Comparison of ENCODE assay signal across 7 cellular contexts in the genomic region with DNA sequence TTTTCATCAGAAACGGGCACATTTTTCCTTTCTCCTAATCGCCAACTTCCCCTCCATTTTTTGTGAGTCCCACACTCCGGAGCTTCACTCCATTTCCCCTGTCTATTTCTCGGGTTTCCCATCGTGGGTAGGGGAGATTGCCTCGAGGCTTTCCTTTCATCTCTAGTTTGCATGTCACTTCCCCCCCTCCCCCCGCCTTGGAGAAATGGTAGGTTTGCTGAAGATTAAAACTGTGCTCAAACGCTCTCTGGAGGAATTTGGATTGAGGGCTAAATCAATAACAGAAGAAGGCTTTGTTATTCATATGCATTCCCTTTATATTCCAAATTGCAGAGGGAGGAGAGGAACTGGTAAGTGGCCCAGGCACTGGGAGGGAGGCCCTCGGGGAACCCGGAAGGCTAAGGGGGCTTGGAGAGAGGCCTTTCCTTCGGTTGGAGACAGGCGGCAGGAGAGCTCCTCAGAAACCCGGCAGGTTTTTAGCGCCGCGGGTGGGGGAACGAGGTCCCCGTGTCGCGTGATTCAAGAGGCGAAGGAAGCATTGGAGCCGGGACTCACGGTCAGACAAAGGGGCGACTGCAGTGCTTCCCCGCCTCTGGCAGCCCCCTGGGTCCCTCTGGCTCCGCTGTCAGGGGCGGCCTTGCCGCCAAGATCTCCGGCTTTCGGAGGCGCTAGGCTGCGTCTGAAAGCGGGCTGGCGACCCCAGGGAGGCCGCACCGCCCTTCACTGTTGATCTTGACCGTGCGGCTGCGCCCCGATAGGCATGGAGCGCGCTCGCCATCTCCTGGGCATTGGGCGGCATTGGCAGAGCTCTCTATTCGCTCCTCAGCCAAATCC. TPM values are rescaled to one million over a fixed set of nuclear protein-coding genes. Genes with fewer than 3 reads are reported as not detected.
DNase-seq lines count a peak whose midpoint lies in the region; ATAC-seq, FAIRE-seq and TF ChIP-seq lines count a peak whose summit lies in the region.

No MANE protein-coding gene starts in this region.

- RAD21 ChIA-PET in GM12878 (lab: Charles Lee; ENCODE audit: unreplicated experiment), result interaction anchor here (0.6 to 3.0 kb wide), 7 partner anchors 408 to 893 kb away, joined by 3 to 50 read pairs (median 4); no protein-coding TSS in a partner anchor

- H3K9me3 ChIP-seq in GM12878 (replicated peaks; ENCODE audit: control insufficient read depth, insufficient read depth, low read length) (no peaks in the 10 kb centered on the region; the same call in 2 of the 3 replicates), iPS-18c (ENCODE audit: control insufficient read depth, insufficient read depth, low read length) (peaks cover 7% of the 10 kb centered on the region), skeletal muscle satellite cell (replicated peaks; ENCODE audit: low read length) (no peaks in the 10 kb centered on the region)

- no peak for TF ChIP-seq EP300 in GM12878 (IDR thresholded peaks at IDR 0.05; ENCODE audit: borderline replicate concordance in 1 of 2, control insufficient read depth in 1 of 2, low read depth in 2 of 2, low read length in 2 of 2)

- H3K4me3 ChIP-seq in GM12878 (peak overlapping the region; percentile 44), iPS-18c (ENCODE audit: insufficient read depth, low read depth, low read length) (peak overlapping the region; percentile 22), skeletal muscle satellite cell (ENCODE audit: low read length) (peak overlapping the region; percentile 70)

- no peaks in the 10 kb centered on the region for H3K36me3 ChIP-seq in GM12878 (ENCODE audit: control insufficient read depth in 2 of 2, insufficient read depth in 2 of 2, low read length in 1 of 2)
- H3K36me3 ChIP-seq in skeletal muscle satellite cell (ENCODE audit: insufficient read depth, low read length), result no peaks in the 10 kb centered on the region

- H3K27me3 ChIP-seq in GM12878 (replicated peaks in 1 of 2; ENCODE audit: control insufficient read depth in 2 of 2, insufficient read depth in 2 of 2, low read length in 1 of 2) (peaks cover 14 to 34% of the 10 kb centered on the region in 2 experiments), skeletal muscle satellite cell (ENCODE audit: control insufficient read depth, insufficient read depth, low read length) (peaks cover 92% of the 10 kb centered on the region)

- no peak overlapping the region for H3K27ac ChIP-seq in GM12878 (ENCODE audit: control insufficient read depth, insufficient read depth)

- BruUV-seq in GM12878 (replicated peaks; lab: Mats Ljungman, UMichigan), result no TSS peak

- peak; percentile 81 for FAIRE-seq in GM12878 (lab: Jason Lieb, UNC)

- SMC1A ChIA-PET in GM12878 (lab: Charles Lee; ENCODE audit: uncharacterized antibody, unreplicated experiment), result interaction anchor here (0.8 to 4.7 kb wide), 7 partner anchors 9 to 1348 kb away, joined by 3 to 56 read pairs (median 3); no protein-coding TSS in a partner anchor

- 16% methylated on average over 37 of the region's 45 CpGs for WGBS in GM12878 (ENCODE audit: insufficient coverage, insufficient replicate concordance, low lambda C conversion rate, missing lambda C conversion rate)

- in situ Hi-C loops in GM12878 (cut with MboI), result loop anchor here (5.0 kb wide), 2 partner anchors 410 to 730 kb away; no protein-coding TSS in a partner anchor

- TF ChIP-seq CTCF in GM12873 (IDR thresholded peaks at IDR 0.05; ENCODE audit: insufficient read depth, low read depth, low read length, missing control alignments), result peak; percentile 93
- TF ChIP-seq CTCF in GM12878 (IDR thresholded peaks at IDR 0.05 in 2 of 3, conservative IDR thresholded peaks at IDR 0.05 in 1 of 3; ENCODE audit: control insufficient read depth in 2 of 3, extremely low read depth in 1 of 3, insufficient read depth in 1 of 3, low read depth in 3 of 3, low read length in 3 of 3), result peak; percentile 79 to 92 (median 86)

- CTCF ChIA-PET in HEK293T (lab: Yijun Ruan, JAX), result interaction anchor here (0.7 to 1.6 kb wide), 16 partner anchors 9 to 846 kb away, joined by 3 to 9 read pairs (median 3); no protein-coding TSS in a partner anchor
- CTCF ChIA-PET in GM12878 (lab: Yijun Ruan, JAX), result interaction anchor here (0.6 to 3.7 kb wide), 25 partner anchors 8 to 1400 kb away, joined by 3 to 83 read pairs (median 4); partner anchors contain the start of gene EVX2

- H4K20me1 ChIP-seq in GM12878 (ENCODE audit: control insufficient read depth, insufficient read depth), result no peaks in the 10 kb centered on the region

- peak; percentile 82 for TF ChIP-seq RAD21 in GM12878 (IDR thresholded peaks at IDR 0.05; ENCODE audit: insufficient read depth, low read depth, low read length)

- H3K4me2 ChIP-seq in GM12878 (ENCODE audit: control insufficient read depth, insufficient read depth), result peak overlapping the region; percentile 87
- H3K4me2 ChIP-seq in skeletal muscle satellite cell (ENCODE audit: low read length), result peak overlapping the region; percentile 87

- H2AFZ ChIP-seq in GM12878 (ENCODE audit: control insufficient read depth, low read depth, low read length), result peak overlapping the region; percentile 69

- intact Hi-C loops in GM12878 (cut with micrococcal nuclease; ENCODE audit: unreplicated experiment), result loop anchor here (1.0 to 2.0 kb wide), 5 partner anchors 407 to 846 kb away; no protein-coding TSS in a partner anchor

- H3K9ac ChIP-seq in GM12878 (ENCODE audit: control insufficient read depth, insufficient read depth, low read length), result no peak overlapping the region; the same call in 1 of the 2 replicates
- no peak overlapping the region for H3K9ac ChIP-seq in skeletal muscle satellite cell (ENCODE audit: low read depth, low read length)

- POLR2A ChIA-PET in HEK293T (lab: Yijun Ruan, JAX) (interaction anchor here (0.7 to 6.5 kb wide), 9 partner anchors 7 to 846 kb away, joined by 3 to 117 read pairs (median 4); partner anchors contain the start of genes HOXD11 and LNPK), GM12878 (lab: Charles Lee) (no interaction called here)

- TF ChIP-seq POLR2A in GM12878 (IDR thresholded peaks at IDR 0.05; ENCODE audit: low read depth, low read length), result no peak

- DNase-seq in HEK293T (ENCODE audit: extremely low spot score), result peak; percentile 76
- DNase-seq in MV-4-11 (lab: John Stamatoyannopoulos, UW), result peak; percentile 35
- peak; percentile 29 to 52 (median 41) for DNase-seq in T-helper 1 cell
- DNase-seq in GM12878 (ENCODE audit: low read depth, low spot score), result no peak

- peak; percentile 98 for ATAC-seq in GM12878

- H3K79me2 ChIP-seq in GM12878 (ENCODE audit: control insufficient read depth, insufficient read depth, low read length), result no peaks in the 10 kb centered on the region

- peaks cover 3% of the 10 kb centered on the region; the same call in 1 of the 2 replicates for H3K4me1 ChIP-seq in GM12878 (ENCODE audit: control insufficient read depth, insufficient read depth, low read length)
- peaks cover 10% of the 10 kb centered on the region for H3K4me1 ChIP-seq in skeletal muscle satellite cell (ENCODE audit: control insufficient read depth, insufficient read depth, low read length)

RNA-seq across cellular contexts. Expression of gene HOXD12, which starts 2.4 kb away (rescaled TPM):
- not detected in 2 replicates for total RNA-seq in GM12878 (2013; cell fraction: nucleolus; rRNA removed)
- total RNA-seq in GM12878 (2014; rRNA removed) (not detected in 2 replicates), GM12878 (2014; rRNA removed; fragmentation: Illumina TruSeq; extraction: Trizol) (not detected in 2 replicates), GM12878 (2021) (not detected in 2 replicates)
- not detected for polyA plus RNA-seq in GM12878 (2011; ENCODE audit: low read depth)
- polyA plus RNA-seq in GM12878 (2011; rRNA removed) (not detected in 2 replicates), GM12878 (2014; fragmentation: Illumina TruSeq; extraction: Trizol) (not detected in 2 replicates), GM12878 (2014; fragmentation: Nextera tagmentation; extraction: Ambion mirVana) (not detected), GM12878 (2014; rRNA removed) (not detected in 2 replicates), GM12878 (2016; fragmentation: Nextera tagmentation; extraction: Ambion mirVana) (not detected)
- not detected in 2 replicates for polyA plus RNA-seq in GM12878 (2011; cell fraction: cytosol; rRNA removed)
- polyA plus RNA-seq in GM12878 (2011; cell fraction: nucleus; rRNA removed), result not detected in 2 replicates
- polyA plus RNA-seq in GM12878 (2012), result not detected in 2 replicates
- not detected in 2 replicates for polyA minus RNA-seq in GM12878 (2011; rRNA and poly(A)+ RNA removed)
- not detected in 2 replicates for polyA minus RNA-seq in GM12878 (2011; cell fraction: cytosol; rRNA and poly(A)+ RNA removed)
- polyA minus RNA-seq in GM12878 (2011; cell fraction: nucleus; rRNA and poly(A)+ RNA removed), result not detected in 2 replicates
- total RNA-seq in skeletal muscle satellite cell (2012; rRNA removed), result not detected in 2 replicates

RNA-seq across cellular contexts. Expression of gene HOXD13, which starts 4.7 kb away (rescaled TPM):
- not detected in 2 replicates for total RNA-seq in GM12878 (2013; cell fraction: nucleolus; rRNA removed)
- total RNA-seq in GM12878 (2014; rRNA removed) (not detected in 2 replicates), GM12878 (2014; rRNA removed; fragmentation: Illumina TruSeq; extraction: Trizol) (not detected in 2 replicates), GM12878 (2021) (not detected in 2 replicates)
- polyA plus RNA-seq in GM12878 (2011; ENCODE audit: low read depth), result not detected
- polyA plus RNA-seq in GM12878 (2011; rRNA removed) (not detected in 2 replicates), GM12878 (2014; fragmentation: Illumina TruSeq; extraction: Trizol) (not detected in 2 replicates), GM12878 (2014; fragmentation: Nextera tagmentation; extraction: Ambion mirVana) (not detected), GM12878 (2014; rRNA removed) (not detected in 2 replicates), GM12878 (2016; fragmentation: Nextera tagmentation; extraction: Ambion mirVana) (not detected)
- polyA plus RNA-seq in GM12878 (2011; cell fraction: cytosol; rRNA removed), result not detected in 2 replicates
- polyA plus RNA-seq in GM12878 (2011; cell fraction: nucleus; rRNA removed), result not detected in 2 replicates
- not detected in 2 replicates for polyA plus RNA-seq in GM12878 (2012)
- not detected in 2 replicates for polyA minus RNA-seq in GM12878 (2011; rRNA and poly(A)+ RNA removed)
- polyA minus RNA-seq in GM12878 (2011; cell fraction: cytosol; rRNA and poly(A)+ RNA removed), result not detected in 2 replicates
- polyA minus RNA-seq in GM12878 (2011; cell fraction: nucleus; rRNA and poly(A)+ RNA removed), result not detected in 2 replicates
- not detected in 2 replicates for total RNA-seq in skeletal muscle satellite cell (2012; rRNA removed)

RNA-seq across cellular contexts. Expression of gene HOXD11, which starts 9.9 kb away (rescaled TPM):
- not detected in 2 replicates for total RNA-seq in GM12878 (2013; cell fraction: nucleolus; rRNA removed)
- total RNA-seq in GM12878 (2014; rRNA removed), result not detected in 2 replicates
- total RNA-seq in GM12878 (2014; rRNA removed; fragmentation: Illumina TruSeq; extraction: Trizol), result not detected in 2 replicates
- total RNA-seq in GM12878 (2021), result not detected in 2 replicates
- polyA plus RNA-seq in GM12878 (2011; ENCODE audit: low read depth), result not detected
- polyA plus RNA-seq in GM12878 (2011; rRNA removed), result not detected in 2 replicates
- polyA plus RNA-seq in GM12878 (2011; cell fraction: cytosol; rRNA removed), result not detected in 2 replicates
- not detected in 2 replicates for polyA plus RNA-seq in GM12878 (2011; cell fraction: nucleus; rRNA removed)
- not detected in 2 replicates for polyA plus RNA-seq in GM12878 (2012)
- polyA plus RNA-seq in GM12878 (2014; fragmentation: Illumina TruSeq; extraction: Trizol), result not detected in 2 replicates
- not detected for polyA plus RNA-seq in GM12878 (2014; fragmentation: Nextera tagmentation; extraction: Ambion mirVana)
- polyA plus RNA-seq in GM12878 (2014; rRNA removed), result not detected in 2 replicates
- not detected for polyA plus RNA-seq in GM12878 (2016; fragmentation: Nextera tagmentation; extraction: Ambion mirVana)
- not detected in 2 replicates for polyA minus RNA-seq in GM12878 (2011; rRNA and poly(A)+ RNA removed)
- 0.94 TPM in 1 of 2 replicates, not detected in the other for polyA minus RNA-seq in GM12878 (2011; cell fraction: cytosol; rRNA and poly(A)+ RNA removed)
- polyA minus RNA-seq in GM12878 (2011; cell fraction: nucleus; rRNA and poly(A)+ RNA removed), result not detected in 2 replicates
- total RNA-seq in skeletal muscle satellite cell (2012; rRNA removed), result not detected in 2 replicates

RNA-seq across cellular contexts. Expression of gene EVX2, which starts 13.4 kb away (rescaled TPM):
- total RNA-seq in GM12878 (2013; cell fraction: nucleolus; rRNA removed), result not detected in 2 replicates
- not detected in 2 replicates for total RNA-seq in GM12878 (2014; rRNA removed)
- not detected in 2 replicates for total RNA-seq in GM12878 (2014; rRNA removed; fragmentation: Illumina TruSeq; extraction: Trizol)
- total RNA-seq in GM12878 (2021), result not detected in 2 replicates
- polyA plus RNA-seq in GM12878 (2011; ENCODE audit: low read depth), result not detected
- polyA plus RNA-seq in GM12878 (2011; rRNA removed), result not detected in 2 replicates
- polyA plus RNA-seq in GM12878 (2011; cell fraction: cytosol; rRNA removed), result not detected in 2 replicates
- not detected in 2 replicates for polyA plus RNA-seq in GM12878 (2011; cell fraction: nucleus; rRNA removed)
- not detected in 2 replicates for polyA plus RNA-seq in GM12878 (2012)
- polyA plus RNA-seq in GM12878 (2014; fragmentation: Illumina TruSeq; extraction: Trizol), result not detected in 2 replicates
- polyA plus RNA-seq in GM12878 (2014; fragmentation: Nextera tagmentation; extraction: Ambion mirVana), result not detected
- polyA plus RNA-seq in GM12878 (2014; rRNA removed), result not detected in 2 replicates
- polyA plus RNA-seq in GM12878 (2016; fragmentation: Nextera tagmentation; extraction: Ambion mirVana), result not detected
- not detected in 2 replicates for polyA minus RNA-seq in GM12878 (2011; rRNA and poly(A)+ RNA removed)
- not detected in 2 replicates for polyA minus RNA-seq in GM12878 (2011; cell fraction: cytosol; rRNA and poly(A)+ RNA removed)
- polyA minus RNA-seq in GM12878 (2011; cell fraction: nucleus; rRNA and poly(A)+ RNA removed), result not detected in 2 replicates
- not detected in 2 replicates for total RNA-seq in skeletal muscle satellite cell (2012; rRNA removed)

RNA-seq across cellular contexts. Expression of gene HOXD10, which starts 19.4 kb away (rescaled TPM):
- not detected in 2 replicates for total RNA-seq in GM12878 (2013; cell fraction: nucleolus; rRNA removed)
- total RNA-seq in GM12878 (2014; rRNA removed), result not detected in 2 replicates
- not detected in 2 replicates for total RNA-seq in GM12878 (2014; rRNA removed; fragmentation: Illumina TruSeq; extraction: Trizol)
- total RNA-seq in GM12878 (2021), result not detected in 2 replicates
- polyA plus RNA-seq in GM12878 (2011; ENCODE audit: low read depth), result not detected
- not detected in 2 replicates for polyA plus RNA-seq in GM12878 (2011; rRNA removed)
- polyA plus RNA-seq in GM12878 (2011; cell fraction: cytosol; rRNA removed), result not detected in 2 replicates
- not detected in 2 replicates for polyA plus RNA-seq in GM12878 (2011; cell fraction: nucleus; rRNA removed)
- not detected in 2 replicates for polyA plus RNA-seq in GM12878 (2012)
- polyA plus RNA-seq in GM12878 (2014; fragmentation: Illumina TruSeq; extraction: Trizol), result not detected in 2 replicates
- not detected for polyA plus RNA-seq in GM12878 (2014; fragmentation: Nextera tagmentation; extraction: Ambion mirVana)
- not detected in 2 replicates for polyA plus RNA-seq in GM12878 (2014; rRNA removed)
- not detected for polyA plus RNA-seq in GM12878 (2016; fragmentation: Nextera tagmentation; extraction: Ambion mirVana)
- polyA minus RNA-seq in GM12878 (2011; rRNA and poly(A)+ RNA removed), result not detected in 2 replicates
- not detected in 2 replicates for polyA minus RNA-seq in GM12878 (2011; cell fraction: cytosol; rRNA and poly(A)+ RNA removed)
- not detected in 2 replicates for polyA minus RNA-seq in GM12878 (2011; cell fraction: nucleus; rRNA and poly(A)+ RNA removed)
- 0.22 and 0.25 TPM in 2 replicates for total RNA-seq in skeletal muscle satellite cell (2012; rRNA removed)
